ENCODE assay signal across 16 cellular contexts in the genomic region with DNA sequence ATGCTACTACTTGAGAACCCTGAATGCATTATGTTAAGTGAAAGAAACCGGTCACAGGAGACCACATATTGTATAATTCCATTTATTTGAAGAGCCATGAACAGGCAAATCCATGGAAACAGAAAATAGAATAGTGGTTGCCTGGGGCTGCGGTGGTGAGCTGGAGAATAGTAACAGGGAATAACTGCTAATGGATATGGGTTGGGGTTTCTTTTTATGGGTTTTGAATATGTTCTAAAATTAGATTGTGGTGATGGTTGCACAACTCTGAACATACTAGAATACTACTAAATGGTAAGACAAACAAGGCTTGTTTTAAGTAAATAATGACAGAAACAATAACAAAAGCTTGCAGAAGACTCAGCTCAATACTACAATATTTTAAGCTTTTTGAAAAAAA.
DNase-seq lines count a peak whose midpoint lies in the region; ATAC-seq and TF ChIP-seq lines count a peak whose summit lies in the region.
"Had no signal": no experiment of that assay in that cellular context is flagged by ENCODE, and none has a peak within 500 bp of the region (broad histone marks: within the 10 kb centered on the region; RNA-seq: fewer than 3 reads in every experiment).

No MANE protein-coding gene starts in this region.

- no peak for ATAC-seq in GM18520 (IDR thresholded peaks at IDR 0.05; ENCODE audit: unreplicated experiment)
- ATAC-seq in body of pancreas, result no peak

- H3K27me3 ChIP-seq in mesenchymal stem cell (ENCODE audit: control insufficient read depth in 1 of 2, insufficient read depth in 1 of 2, low read length in 2 of 2) (no peaks in the 10 kb centered on the region), body of pancreas (no peaks in the 10 kb centered on the region)
- H3K27me3 ChIP-seq: pancreas, thyroid gland had no signal

- no peak overlapping the region for H3K27ac ChIP-seq in mesenchymal stem cell (ENCODE audit: low read length, poor library complexity, severe bottlenecking)
- H3K27ac ChIP-seq in body of pancreas, result no peak overlapping the region
- H3K27ac ChIP-seq: pancreas, thyroid gland had no signal

- no peak overlapping the region for H2BK5ac ChIP-seq in mesenchymal stem cell (ENCODE audit: low read depth, low read length, poor library complexity, severe bottlenecking)

- no peak overlapping the region for H4K91ac ChIP-seq in mesenchymal stem cell (ENCODE audit: low read length)

- H3K9ac ChIP-seq in mesenchymal stem cell (ENCODE audit: low read length), result no peak overlapping the region
- H3K9ac ChIP-seq: SK-N-SH had no signal

- TF ChIP-seq CTCF in body of pancreas (IDR thresholded peaks at IDR 0.05), result no peak

- no peak for TF ChIP-seq POLR2A in body of pancreas (IDR thresholded peaks at IDR 0.05)

- 92% methylated on average over 1 of the region's 2 CpGs for WGBS in mesenchymal stem cell
- 83 to 94% methylated on average over 2 of the region's 2 CpGs for WGBS in body of pancreas, 2 donors

- H2BK120ac ChIP-seq in mesenchymal stem cell (ENCODE audit: low read depth, low read length), result no peak overlapping the region

- no peak overlapping the region for H4K8ac ChIP-seq in mesenchymal stem cell (ENCODE audit: low read length)

- no peak overlapping the region for H3K14ac ChIP-seq in mesenchymal stem cell (ENCODE audit: low read length in 2 of 2)

- H2AFZ ChIP-seq in mesenchymal stem cell (ENCODE audit: low read depth, low read length), result no peak overlapping the region

- no peaks in the 10 kb centered on the region for H3K9me3 ChIP-seq in mesenchymal stem cell (ENCODE audit: control insufficient read depth, low read length)
- no peaks in the 10 kb centered on the region for H3K9me3 ChIP-seq in body of pancreas
- H3K9me3 ChIP-seq: pancreas, SK-N-SH, thyroid gland had no signal

- H3K18ac ChIP-seq in mesenchymal stem cell (ENCODE audit: low read depth in 1 of 2, low read length in 2 of 2), result no peak overlapping the region

- H2AK5ac ChIP-seq in mesenchymal stem cell (ENCODE audit: low read length, severe bottlenecking), result no peak overlapping the region

- no peak overlapping the region for H3K4ac ChIP-seq in mesenchymal stem cell (ENCODE audit: low read depth in 1 of 2, low read length in 2 of 2)

- no peak overlapping the region for H2BK12ac ChIP-seq in mesenchymal stem cell (ENCODE audit: low read length in 2 of 2)

- no peak overlapping the region for H3K23ac ChIP-seq in mesenchymal stem cell (ENCODE audit: low read length in 2 of 2)

- DNase-seq in EH (ENCODE audit: low read depth), result peak; percentile 38
- peak; percentile 13 for DNase-seq in NCI-H2107 (lab: John Stamatoyannopoulos, UW)
- DNase-seq in amniotic epithelial cell (ENCODE audit: low read depth), result peak; percentile 29
- DNase-seq in mesenchymal stem cell, result peak; percentile 65
- no peak for DNase-seq in cardiac septum (ENCODE audit: low spot score)
- DNase-seq in NCI-H1092 (lab: John Stamatoyannopoulos, UW), result no peak
- DNase-seq in body of pancreas, result no peak
- DNase-seq: activated naive CD4-positive, alpha-beta T cell treated with anti-CD3 and anti-CD28 coated beads, Interleukin-2, amount 50 U/mL, for 16 hours; activated T-cell treated with anti-CD3 and anti-CD28 coated beads, Interleukin-2, amount 50 U/mL, for 24 hours; effector CD4-positive, alpha-beta T cell; NCI-H1105; pancreas; SK-N-SH; small intestine; thyroid gland had no signal

- H3K4me1 ChIP-seq in mesenchymal stem cell (ENCODE audit: control insufficient read depth, insufficient read depth, low read depth, low read length) (no peaks in the 10 kb centered on the region), body of pancreas (no peaks in the 10 kb centered on the region)

- intact Hi-C loops in cardiac septum (cut with DNase I), result no loop called here
- intact Hi-C loops in body of pancreas (cut with DNase I), result no loop called here

- H3K4me3 ChIP-seq in mesenchymal stem cell (ENCODE audit: insufficient read depth in 1 of 2, low read depth in 1 of 2, low read length in 2 of 2) (no peak overlapping the region), body of pancreas (no peak overlapping the region)
- H3K4me3 ChIP-seq: pancreas, thyroid gland had no signal

- no peak overlapping the region for H3K4me2 ChIP-seq in mesenchymal stem cell (ENCODE audit: low read length, poor library complexity, severe bottlenecking)
- H3K4me2 ChIP-seq: SK-N-SH had no signal

- H3K36me3 ChIP-seq in mesenchymal stem cell (ENCODE audit: control insufficient read depth in 1 of 2, insufficient read depth in 2 of 2, low read depth in 1 of 2, low read length in 2 of 2) (no peaks in the 10 kb centered on the region), body of pancreas (replicated peaks in 1 of 2; ENCODE audit: insufficient read depth in 1 of 2, low read depth in 2 of 2) (no peaks in the 10 kb centered on the region)
- H3K36me3 ChIP-seq: pancreas, thyroid gland had no signal

- no peak overlapping the region for H2BK15ac ChIP-seq in mesenchymal stem cell (ENCODE audit: low read depth, poor library complexity, severe bottlenecking)

- no peaks in the 10 kb centered on the region for H3K79me1 ChIP-seq in mesenchymal stem cell (replicated peaks; ENCODE audit: low read length, poor library complexity, severe bottlenecking)

Comparison
In these comparisons a context has a peak if more than half of its experiments do, and no peak if none do; other contexts are left out.
1. DNase-seq: peak in EH (single experiment), NCI-H2107 (single experiment), amniotic epithelial cell (single experiment) and mesenchymal stem cell (single experiment); none in cardiac septum (single experiment), NCI-H1092 (single experiment) and body of pancreas (0 of 4).